15 cellular contexts compared by ENCODE assay signal in the genomic region with DNA sequence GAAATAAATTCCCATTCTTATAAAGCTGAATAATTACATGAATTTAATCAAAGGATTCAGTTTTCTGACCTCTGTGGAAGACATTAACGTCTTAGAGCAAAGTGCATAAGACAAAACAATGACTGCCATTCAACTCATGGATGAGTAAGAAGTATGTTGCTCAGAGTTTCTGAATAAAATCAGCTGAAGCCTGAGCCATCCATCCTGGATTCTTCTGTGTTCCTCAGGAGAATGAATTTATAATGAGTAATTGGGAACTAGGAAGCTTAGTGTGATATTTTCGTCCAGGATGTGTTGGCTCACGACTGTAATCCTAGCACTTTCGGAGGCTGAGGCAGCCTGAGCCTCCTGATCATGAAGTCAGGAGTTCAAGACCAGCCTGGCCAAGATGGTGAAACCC.
"Had no signal": no experiment of that assay in that cellular context is flagged by ENCODE, and none has a peak within 500 bp of the region (broad histone marks: within the 10 kb centered on the region; RNA-seq: fewer than 3 reads in every experiment).

No MANE protein-coding gene starts in this region.

- H3K27me3 ChIP-seq: stomach had no signal

- H3K36me3 ChIP-seq: lower lobe of right lung, stomach had no signal

- H3K9me3 ChIP-seq: lower lobe of right lung had no signal

- DNase-seq: activated CD4-positive, alpha-beta T cell treated with anti-CD3 and anti-CD28 coated beads, Interleukin-2, amount 50 U/mL, for 4 hours; activated CD4-positive, CD25-positive, alpha-beta regulatory T cell treated with anti-CD3 and anti-CD28 coated beads, Interleukin-2, amount 50 U/mL, for 72 hours; activated naive CD4-positive, alpha-beta T cell treated with Interleukin-2 at 50 U/mL for 16 hours; activated naive CD8-positive, alpha-beta T cell treated with anti-CD3 and anti-CD28 coated beads, Interleukin-2, amount 50 U/mL, for 24 hours; activated T-cell treated with anti-CD3 and anti-CD28 coated beads, Interleukin-2, amount 50 U/mL, for 72 hours; hippocampal formation; left cardiac atrium; lower lobe of right lung; naive B cell; retina; stimulated activated CD4-positive, alpha-beta T cell treated with anti-CD3 and anti-CD28 coated beads, Interleukin-4, amount 100 ng/mL, for 4 hours; stomach had no signal

- H3K4me3 ChIP-seq: lower lobe of right lung, skin epidermis, stomach had no signal

- H3K9me3 Mint-ChIP-seq: activated naive CD8-positive, alpha-beta T cell treated with anti-CD3 and anti-CD28 coated beads, Interleukin-2, amount 50 U/mL, for 24 hours; T-helper 2 cell treated with Interferon-gamma antibody and Interleukin-4, amounts not matched to agents 5 μg/mL and 100 μg/mL, for 36 hours had no signal

- H3K4me1 Mint-ChIP-seq: activated naive CD8-positive, alpha-beta T cell treated with anti-CD3 and anti-CD28 coated beads, Interleukin-2, amount 50 U/mL, for 24 hours; naive B cell had no signal

- ATAC-seq: activated naive CD8-positive, alpha-beta T cell treated with anti-CD3 and anti-CD28 coated beads, Interleukin-2, amount 50 U/mL, for 24 hours; activated T-cell treated with anti-CD3 and anti-CD28 coated beads, Interleukin-2, amount 50 U/mL, for 72 hours; lower lobe of right lung had no signal

- H3K27ac Mint-ChIP-seq: activated naive CD8-positive, alpha-beta T cell treated with anti-CD3 and anti-CD28 coated beads, Interleukin-2, amount 50 U/mL, for 24 hours; activated T-cell treated with anti-CD3 and anti-CD28 coated beads, Interleukin-2, amount 50 U/mL, for 72 hours; naive B cell; T-helper 2 cell treated with Interferon-gamma antibody and Interleukin-4, amounts not matched to agents 5 μg/mL and 100 μg/mL, for 36 hours had no signal

- H3K4me3 Mint-ChIP-seq: activated naive CD8-positive, alpha-beta T cell treated with anti-CD3 and anti-CD28 coated beads, Interleukin-2, amount 50 U/mL, for 24 hours; activated T-cell treated with anti-CD3 and anti-CD28 coated beads, Interleukin-2, amount 50 U/mL, for 72 hours; naive B cell; T-helper 2 cell treated with Interferon-gamma antibody and Interleukin-4, amounts not matched to agents 5 μg/mL and 100 μg/mL, for 36 hours had no signal

- H3K4me1 ChIP-seq: lower lobe of right lung, parathyroid adenoma, stomach had no signal

- H3K27ac ChIP-seq: lower lobe of right lung, parathyroid adenoma, skin epidermis, stomach had no signal
